Comparison of ENCODE assay signal across 8 cellular contexts in the genomic region with DNA sequence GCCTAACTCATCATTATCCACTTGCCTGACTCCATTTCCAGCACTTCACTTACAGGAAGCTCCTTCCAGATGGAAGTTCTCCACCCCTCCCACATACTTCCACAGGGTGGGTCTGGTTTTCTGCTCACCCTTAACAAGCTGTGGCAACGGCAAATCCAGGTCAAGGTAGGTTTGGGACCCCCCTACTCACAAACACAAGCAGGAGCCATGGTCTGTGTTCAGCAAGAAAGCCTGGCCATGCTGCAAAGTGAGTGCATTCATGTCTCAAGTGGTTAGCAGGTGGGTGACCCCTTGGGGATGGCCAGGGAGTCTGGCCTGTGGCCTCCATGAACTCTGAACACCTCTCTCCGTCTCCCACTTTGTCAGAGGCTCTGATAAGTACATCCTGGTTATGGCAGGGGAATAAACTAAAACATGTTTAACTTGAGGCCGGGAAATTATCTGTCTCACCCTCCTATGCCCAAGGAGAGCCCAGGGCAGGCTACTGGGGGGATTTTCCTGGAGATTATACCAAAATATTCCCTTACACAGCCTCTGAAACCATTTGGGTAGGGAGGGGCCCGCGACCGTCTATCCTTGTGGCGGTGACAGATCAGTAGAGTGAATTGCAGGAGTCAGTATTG. TPM values are rescaled to one million over a fixed set of nuclear protein-coding genes. Genes with fewer than 3 reads are reported as not detected.
DNase-seq lines count a peak whose midpoint lies in the region; ATAC-seq and TF ChIP-seq lines count a peak whose summit lies in the region.

No MANE protein-coding gene starts in this region.

- ATAC-seq in HG03521 (IDR thresholded peaks at IDR 0.05; ENCODE audit: unreplicated experiment) = no peak
- no peak for ATAC-seq in GM21737 (IDR thresholded peaks at IDR 0.05; ENCODE audit: unreplicated experiment)

- peak; percentile 13 for DNase-seq in stimulated activated CD4-positive, alpha-beta T cell treated with anti-CD3 and anti-CD28 coated beads, Interleukin-15, amount 100 ng/mL, for 24 hours
- no peak for DNase-seq in stimulated activated CD4-positive, alpha-beta T cell treated with anti-CD3 and anti-CD28 coated beads, Interleukin-2, amount 100 ng/mL, for 24 hours
- DNase-seq in mammary epithelial cell (no peak), middle frontal gyrus (ENCODE audit: extremely low spot score, low spot score) (no peak), hepatic stellate cell (ENCODE audit: low spot score) (no peak)

- H3K79me2 ChIP-seq in mammary epithelial cell (ENCODE audit: insufficient read depth, low read length) = peaks cover 55% of the 10 kb centered on the region

- H3K4me1 ChIP-seq in mammary epithelial cell (ENCODE audit: insufficient read depth, low read length) (peaks cover 10% of the 10 kb centered on the region), mesodermal cell (ENCODE audit: control insufficient read depth, insufficient read depth, low read length, poor library complexity, severe bottlenecking) (peaks cover 18% of the 10 kb centered on the region)

- H3K9me3 ChIP-seq in mammary epithelial cell (replicated peaks; ENCODE audit: insufficient read depth, low read length) (no peaks in the 10 kb centered on the region), mesodermal cell (ENCODE audit: control insufficient read depth, low read length) (no peaks in the 10 kb centered on the region)

- no peaks in the 10 kb centered on the region for H3K27me3 ChIP-seq in mammary epithelial cell (ENCODE audit: insufficient read depth, low read length)

- dilution Hi-C loops in mammary epithelial cell (cut with HindIII; ENCODE audit: low sequenced_read_pairs) = no loop called here

- peak overlapping the region; percentile 83 to 91 (median 88) for H3K4me3 ChIP-seq in mammary epithelial cell (replicated peaks in 1 of 3; ENCODE audit: insufficient read depth in 1 of 3, low read depth in 2 of 3, low read length in 3 of 3)
- H3K4me3 ChIP-seq in mesodermal cell (ENCODE audit: extremely low read depth, insufficient read depth, low read length, poor library complexity, severe bottlenecking) = peak overlapping the region; percentile 75

- H4K20me1 ChIP-seq in mammary epithelial cell (ENCODE audit: insufficient read depth, low read length) = no peaks in the 10 kb centered on the region

- peak overlapping the region; percentile 95 for H2AFZ ChIP-seq in mammary epithelial cell (ENCODE audit: low read depth, low read length)

- WGBS in mammary epithelial cell (ENCODE audit: low coverage, missing lambda C conversion rate) = 27% methylated on average over 7 of the region's 7 CpGs
- 80 to 100% methylated on average over 1 of the region's 7 CpGs for WGBS in mesodermal cell (ENCODE audit: insufficient coverage in 2 of 2), 2 experiments

- H3K36me3 ChIP-seq in mammary epithelial cell (ENCODE audit: insufficient read depth, low read length) = no peaks in the 10 kb centered on the region
- H3K36me3 ChIP-seq in mesodermal cell (ENCODE audit: control insufficient read depth, insufficient read depth, low read length) = peaks cover 22% of the 10 kb centered on the region

- TF ChIP-seq CTCF in mammary epithelial cell (conservative IDR thresholded peaks at IDR 0.05 in 1 of 2, IDR thresholded peaks at IDR 0.05 in 1 of 2; ENCODE audit: extremely low read depth in 1 of 2, insufficient read depth in 1 of 2, low read depth in 1 of 2, low read length in 2 of 2) = no peak

- peak overlapping the region; percentile 96 for H3K4me2 ChIP-seq in mammary epithelial cell (ENCODE audit: insufficient read depth, low read depth, low read length)

- CTCF ChIA-PET in mammary epithelial cell (lab: Charles Lee; ENCODE audit: low non-redundant PET) = no interaction called here

- H3K27ac ChIP-seq in mammary epithelial cell (ENCODE audit: insufficient read depth, low read depth, low read length) = peak overlapping the region; percentile 66
- H3K27ac ChIP-seq in mesodermal cell (ENCODE audit: low read depth, low read length, severe bottlenecking) = peak overlapping the region; percentile 67

- BruUV-seq in mammary epithelial cell (replicated peaks; lab: Mats Ljungman, UMichigan) = no TSS peak

- peak overlapping the region; percentile 86 for H3K9ac ChIP-seq in mammary epithelial cell (ENCODE audit: insufficient read depth, low read length)

- intact Hi-C loops in mammary epithelial cell (cut with micrococcal nuclease) = loop anchor here (2.0 kb wide), 1 partner anchor 38 kb away; no protein-coding TSS in a partner anchor

- in situ Hi-C loops in mammary epithelial cell (cut with MboI; ENCODE audit: low sequenced_read_pairs in 2 of 2) = no loop called here

RNA-seq across cellular contexts. Expression of a gene that starts 0.8 kb away (rescaled TPM):
- 100 to 1,000 TPM in 1 of 2 donors, 10 to 100 TPM in 1; 68.6 to 127 TPM for total RNA-seq in mammary epithelial cell
- 152 TPM for polyA plus RNA-seq in mammary epithelial cell
- 213 TPM for polyA minus RNA-seq in mammary epithelial cell
- 74.6 TPM for polyA plus RNA-seq in mesodermal cell (2013, experiment 1 of 2)
- 64.3 TPM for polyA plus RNA-seq in mesodermal cell (2013, experiment 2 of 2)
